8 cellular contexts compared by ENCODE assay signal in the genomic region with DNA sequence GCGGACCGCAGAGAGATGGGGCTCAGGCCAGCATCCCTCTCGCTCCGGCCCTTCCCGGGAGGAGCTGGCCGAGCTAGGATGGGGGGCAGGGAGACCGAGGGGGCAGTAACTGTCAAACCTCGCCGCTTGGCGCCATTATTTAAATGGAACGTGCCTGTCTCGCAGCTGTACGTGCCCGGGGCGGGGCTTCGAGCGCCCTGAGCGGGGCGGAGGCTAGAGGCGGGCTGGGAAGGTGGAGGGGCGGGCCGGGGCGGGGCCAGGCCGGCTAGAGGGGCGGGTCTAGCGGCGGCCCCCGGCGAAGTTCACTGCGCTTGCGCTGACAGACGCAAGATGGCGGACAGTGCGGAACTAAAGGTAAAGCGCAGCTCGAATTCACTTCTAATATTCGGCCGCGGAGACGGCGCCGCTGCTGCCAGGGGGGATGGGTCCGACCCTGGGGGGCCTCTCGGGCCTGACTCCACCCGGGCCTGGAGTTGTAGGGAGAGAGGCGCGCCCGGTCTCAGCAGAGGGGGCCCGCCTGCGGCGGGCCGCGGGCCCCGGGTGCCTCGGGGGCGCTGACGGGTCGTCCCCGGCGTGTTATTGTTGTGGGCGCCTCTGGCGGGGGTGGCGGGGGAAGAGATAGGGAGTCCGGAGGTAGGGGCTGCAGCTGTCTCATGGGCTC.
A peak's percentile ranks its signal among the peaks of the same experiment; 100 is the strongest.
DNase-seq lines count a peak whose midpoint lies in the region; ATAC-seq and TF ChIP-seq lines count a peak whose summit lies in the region.

TSS of gene PIAS1 (plus strand) at position 319 of the 661 bp plus-strand sequence. CDS start at position 331, 12 bp downstream.

- H3K27me3 Mint-ChIP-seq in activated naive CD4-positive, alpha-beta T cell treated with anti-CD3 and anti-CD28 coated beads, Interleukin-2, amount 10 ng/mL, durations not matched to agents 7 days and 5 days = peaks cover 4% of the 10 kb centered on the region

- H3K27ac ChIP-seq in SK-N-MC = peak within 1 kb of the TSS; percentile 86
- H3K27ac ChIP-seq in substantia nigra (ENCODE audit: low read depth, low read length, poor library complexity, severe bottlenecking) = peak within 1 kb of the TSS; percentile 83

- H3K9me3 Mint-ChIP-seq in activated naive CD4-positive, alpha-beta T cell treated with anti-CD3 and anti-CD28 coated beads, Interleukin-2, amount 10 ng/mL, durations not matched to agents 7 days and 5 days = no peaks in the 10 kb centered on the region

- H3K9ac ChIP-seq in SK-N-MC (ENCODE audit: insufficient read length) = peak within 1 kb of the TSS; percentile 89

- peak; percentile 73 for ATAC-seq in HG02571 (IDR thresholded peaks at IDR 0.05; ENCODE audit: unreplicated experiment)

- H3K36me3 Mint-ChIP-seq in activated naive CD4-positive, alpha-beta T cell treated with anti-CD3 and anti-CD28 coated beads, Interleukin-2, amount 10 ng/mL, durations not matched to agents 7 days and 5 days = peaks cover 9% of the 10 kb centered on the region

- CTCF ChIA-PET in activated naive CD4-positive, alpha-beta T cell treated with anti-CD3 and anti-CD28 coated beads, Interleukin-2, amount 10 ng/mL, durations not matched to agents 7 days and 5 days (lab: Charles Lee) = interaction anchor here (1.4 to 1.6 kb wide), 2 partner anchors 101 to 156 kb away, joined by 3 to 4 read pairs; no protein-coding TSS in a partner anchor

- TF ChIP-seq CTCF in GM06990 (IDR thresholded peaks at IDR 0.05; ENCODE audit: insufficient read depth, low read length, poor library complexity, severe bottlenecking) = no peak

- peak within 1 kb of the TSS; percentile 92 for H3K27ac Mint-ChIP-seq in activated naive CD4-positive, alpha-beta T cell treated with anti-CD3 and anti-CD28 coated beads, Interleukin-2, amount 10 ng/mL, durations not matched to agents 7 days and 5 days

- H3K4me3 ChIP-seq in GM06990 (replicated peaks; ENCODE audit: low read depth, low read length) (peak within 1 kb of the TSS; percentile 90), SK-N-MC (peak within 1 kb of the TSS; percentile 90)

- peaks cover 40% of the 10 kb centered on the region for H3K4me1 Mint-ChIP-seq in activated naive CD4-positive, alpha-beta T cell treated with anti-CD3 and anti-CD28 coated beads, Interleukin-2, amount 10 ng/mL, durations not matched to agents 7 days and 5 days

- H3K4me3 Mint-ChIP-seq in activated naive CD4-positive, alpha-beta T cell treated with anti-CD3 and anti-CD28 coated beads, Interleukin-2, amount 10 ng/mL, durations not matched to agents 7 days and 5 days = peak within 1 kb of the TSS; percentile 89

- H3K9me3 ChIP-seq in SK-N-MC (ENCODE audit: low read depth, low read length) = no peaks in the 10 kb centered on the region

- H3K36me3 ChIP-seq in GM06990 (ENCODE audit: control insufficient read depth, insufficient read depth, low read length) = no peaks in the 10 kb centered on the region
- 0 out of 2 replicates have a peak, but pooled peaks cover 1% of the 10 kb centered on the region for H3K36me3 ChIP-seq in SK-N-MC (ENCODE audit: insufficient read depth, low read length)

- no peaks in the 10 kb centered on the region for H3K27me3 ChIP-seq in GM06990 (replicated peaks; ENCODE audit: control insufficient read depth, insufficient read depth, low read length)

- DNase-seq in GM06990 (ENCODE audit: extremely low read depth, insufficient read length) (peak; percentile 94), NCI-H1048 (lab: John Stamatoyannopoulos, UW) (peak; percentile 92), SK-N-MC (ENCODE audit: low read depth, low spot score) (peak; percentile 56), germinal center (ENCODE audit: low spot score) (peak; percentile 98), non-pigmented ciliary epithelial cell (ENCODE audit: low read depth) (peak; percentile 36), substantia nigra (lab: John Stamatoyannopoulos, UW) (peak; percentile 62 to 96 (median 90))
- DNase-seq in activated naive CD4-positive, alpha-beta T cell treated with anti-CD3 and anti-CD28 coated beads, Interleukin-2, amount 10 ng/mL, durations not matched to agents 7 days and 5 days = peak; percentile 95

Comparison
In these comparisons a context has a peak if more than half of its experiments do, and no peak if none do; other contexts are left out.
1. Peak in every context shown above with its lines: DNase-seq, ATAC-seq, H3K4me3 ChIP-seq and H3K27ac ChIP-seq.
2. DNase-seq: peak in every context shown above with its lines; median percentile 98 in germinal center; 95 in activated naive CD4-positive, alpha-beta T cell treated with anti-CD3 and anti-CD28 coated beads, Interleukin-2, amount 10 ng/mL, durations not matched to agents 7 days and 5 days; 94 in GM06990; 92 in NCI-H1048; 90 in substantia nigra; 56 in SK-N-MC; 36 in non-pigmented ciliary epithelial cell.